Comparison of ENCODE assay signal across 1 cellular context in the genomic region with DNA sequence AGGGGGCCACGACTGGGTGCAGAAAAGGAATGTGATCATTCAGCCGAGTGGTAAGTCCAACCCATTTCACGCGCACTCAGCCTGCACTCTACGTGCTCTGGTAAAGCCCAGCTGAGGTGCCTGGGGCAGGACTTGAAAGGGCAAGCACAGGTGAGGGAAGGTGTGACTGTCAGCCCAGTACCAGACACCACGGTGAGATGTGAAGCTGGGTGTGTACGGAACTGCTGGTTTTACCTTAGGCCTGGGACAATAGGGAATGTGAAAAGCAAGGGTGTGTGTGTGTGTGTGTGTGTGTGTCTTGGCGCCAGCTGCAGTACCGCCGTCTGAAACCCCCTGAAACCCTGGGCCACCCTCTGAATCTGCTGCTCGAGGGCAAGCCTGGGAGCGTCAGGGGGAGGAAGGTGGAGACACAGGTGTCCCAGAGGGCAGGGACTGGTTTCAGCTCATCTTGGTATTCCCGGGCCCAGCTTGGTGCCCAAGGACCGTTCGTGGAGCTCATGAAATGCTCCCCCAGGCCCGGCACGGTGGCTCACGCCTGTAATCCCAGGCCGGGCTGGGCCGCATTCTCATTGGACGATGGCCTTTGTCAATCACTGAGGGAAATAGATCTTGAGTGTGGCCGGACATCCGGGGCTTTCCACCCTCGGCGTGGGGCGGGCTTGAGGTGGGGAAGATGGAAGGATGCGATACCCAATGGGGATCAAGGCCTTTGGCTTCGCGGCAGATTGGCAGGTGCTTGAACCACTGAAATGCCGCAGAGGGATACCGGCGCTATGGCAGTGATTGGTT.
A peak's percentile ranks its signal among the peaks of the same experiment; 100 is the strongest.
TF ChIP-seq lines count a peak whose summit lies in the region.

No MANE protein-coding gene starts in this region.

TF ChIP-seq in K562, 482 proteins besides CTCF, POLR2A, EP300 and RAD21 (continued from another document and continues in another):
- TF ChIP-seq, protein P1, sequence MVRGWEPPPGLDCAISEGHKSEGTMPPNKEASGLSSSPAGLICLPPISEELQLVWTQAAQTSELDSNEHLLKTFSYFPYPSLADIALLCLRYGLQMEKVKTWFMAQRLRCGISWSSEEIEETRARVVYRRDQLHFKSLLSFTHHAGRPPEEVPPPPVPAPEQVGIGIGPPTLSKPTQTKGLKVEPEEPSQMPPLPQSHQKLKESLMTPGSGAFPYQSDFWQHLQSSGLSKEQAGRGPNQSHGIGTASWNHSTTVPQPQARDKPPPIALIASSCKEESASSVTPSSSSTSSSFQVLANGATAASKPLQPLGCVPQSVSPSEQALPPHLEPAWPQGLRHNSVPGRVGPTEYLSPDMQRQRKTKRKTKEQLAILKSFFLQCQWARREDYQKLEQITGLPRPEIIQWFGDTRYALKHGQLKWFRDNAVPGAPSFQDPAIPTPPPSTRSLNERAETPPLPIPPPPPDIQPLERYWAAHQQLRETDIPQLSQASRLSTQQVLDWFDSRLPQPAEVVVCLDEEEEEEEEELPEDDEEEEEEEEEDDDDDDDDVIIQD (CRISPR knock-in tag; IDR thresholded peaks at IDR 0.05) = no peak
- TF ChIP-seq RBM14 (IDR thresholded peaks at IDR 0.05; ENCODE audit: borderline replicate concordance, insufficient read depth, low read depth, low read length) (no peak), ZFP30 (CRISPR knock-in tag; IDR thresholded peaks at IDR 0.05; ENCODE audit: borderline replicate concordance) (no peak), MBD2 (IDR thresholded peaks at IDR 0.05; ENCODE audit: borderline replicate concordance, low read depth) (peak; percentile 99), JUND (IDR thresholded peaks at IDR 0.05; ENCODE audit: borderline replicate concordance, low read depth, low read length) (peak; percentile 15; the same call in 1 of the 2 replicates), JUND (tag; IDR thresholded peaks at IDR 0.05; ENCODE audit: borderline replicate concordance, low read depth, low read length) (no peak; the same call in 2 of the 3 replicates), HMGN3 (IDR thresholded peaks at IDR 0.05; ENCODE audit: borderline replicate concordance, extremely low read depth, insufficient read length, low read depth, low read length) (peak; percentile 28), EHMT2 (IDR thresholded peaks at IDR 0.05) (peak; percentile 1; the same call in 1 of the 2 replicates), CREM (IDR thresholded peaks at IDR 0.05; ENCODE audit: low read depth) (peak; percentile 68), SMARCC2 (IDR thresholded peaks at IDR 0.05; ENCODE audit: low read depth) (no peak), RFX1 (IDR thresholded peaks at IDR 0.05) (peak; percentile 35; the same call in 1 of the 2 replicates), ZNF165 (CRISPR knock-in tag; IDR thresholded peaks at IDR 0.05; ENCODE audit: borderline replicate concordance) (no peak), RBBP5 (IDR thresholded peaks at IDR 0.05; ENCODE audit: borderline replicate concordance, insufficient read depth, low read length, poor library complexity, severe bottlenecking) (no peak), ZNF431 (CRISPR knock-in tag; IDR thresholded peaks at IDR 0.05) (0 out of 2 replicates have a peak, but pooled peaks have one; percentile 22), SAP30 (IDR thresholded peaks at IDR 0.05; ENCODE audit: borderline replicate concordance, insufficient read depth, low read depth, low read length, poor library complexity, severe bottlenecking) (no peak), HDAC2 (IDR thresholded peaks at IDR 0.05) (0 out of 2 replicates have a peak, but pooled peaks have one; percentile 26), RFX7 (CRISPR knock-in tag; IDR thresholded peaks at IDR 0.05) (no peak), GABPB2 (CRISPR knock-in tag; conservative IDR thresholded peaks at IDR 0.05) (no peak), HLTF (IDR thresholded peaks at IDR 0.05) (0 out of 2 replicates have a peak, but pooled peaks have one; percentile 65), ZNF830 (CRISPR knock-in tag; IDR thresholded peaks at IDR 0.05) (no peak), ATF7 (IDR thresholded peaks at IDR 0.05) (peak; percentile 80), CBX3 (IDR thresholded peaks at IDR 0.05; ENCODE audit: borderline replicate concordance in 1 of 2, low read length in 2 of 2) (peak in 1 of 2 experiments; percentile 28; a peak in 1 of 3 replicates), GTF2A2 (tag; IDR thresholded peaks at IDR 0.05) (no peak), SMARCE1 (IDR thresholded peaks at IDR 0.05) (no peak), PTBP1 (IDR thresholded peaks at IDR 0.05; ENCODE audit: low read depth, low read length) (no peak), MYC (IDR thresholded peaks at IDR 0.05; ENCODE audit: low read depth, low read length) (no peak; the same call in 1 of the 2 replicates), MYC (CRISPR knock-in tag; IDR thresholded peaks at IDR 0.05; ENCODE audit: borderline replicate concordance, low read depth) (no peak), GABPB1 (CRISPR knock-in tag; IDR thresholded peaks at IDR 0.05) (peak; percentile 86), NRF1 (conservative IDR thresholded peaks at IDR 0.05 in 1 of 2, IDR thresholded peaks at IDR 0.05 in 1 of 2) (peak in 1 of 2 experiments; percentile 30; a peak in 2 of 4 replicates), ZNF696 (CRISPR knock-in tag; conservative IDR thresholded peaks at IDR 0.05) (no peak), NFRKB (IDR thresholded peaks at IDR 0.05; ENCODE audit: low read depth) (peak; percentile 51), SNIP1 (IDR thresholded peaks at IDR 0.05; ENCODE audit: low read depth) (no peak), ZNF347 (CRISPR knock-in tag; IDR thresholded peaks at IDR 0.05; ENCODE audit: low read depth) (no peak), PML (IDR thresholded peaks at IDR 0.05; ENCODE audit: low read length) (0 out of 2 replicates have a peak, but pooled peaks have one; percentile 5), HDGF (IDR thresholded peaks at IDR 0.05) (peak; percentile 84; the same call in 1 of the 2 replicates)
- TF ChIP-seq, protein P2, sequence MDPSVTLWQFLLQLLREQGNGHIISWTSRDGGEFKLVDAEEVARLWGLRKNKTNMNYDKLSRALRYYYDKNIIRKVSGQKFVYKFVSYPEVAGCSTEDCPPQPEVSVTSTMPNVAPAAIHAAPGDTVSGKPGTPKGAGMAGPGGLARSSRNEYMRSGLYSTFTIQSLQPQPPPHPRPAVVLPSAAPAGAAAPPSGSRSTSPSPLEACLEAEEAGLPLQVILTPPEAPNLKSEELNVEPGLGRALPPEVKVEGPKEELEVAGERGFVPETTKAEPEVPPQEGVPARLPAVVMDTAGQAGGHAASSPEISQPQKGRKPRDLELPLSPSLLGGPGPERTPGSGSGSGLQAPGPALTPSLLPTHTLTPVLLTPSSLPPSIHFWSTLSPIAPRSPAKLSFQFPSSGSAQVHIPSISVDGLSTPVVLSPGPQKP (CRISPR knock-in tag; IDR thresholded peaks at IDR 0.05) = no peak
- TF ChIP-seq, protein P3, sequence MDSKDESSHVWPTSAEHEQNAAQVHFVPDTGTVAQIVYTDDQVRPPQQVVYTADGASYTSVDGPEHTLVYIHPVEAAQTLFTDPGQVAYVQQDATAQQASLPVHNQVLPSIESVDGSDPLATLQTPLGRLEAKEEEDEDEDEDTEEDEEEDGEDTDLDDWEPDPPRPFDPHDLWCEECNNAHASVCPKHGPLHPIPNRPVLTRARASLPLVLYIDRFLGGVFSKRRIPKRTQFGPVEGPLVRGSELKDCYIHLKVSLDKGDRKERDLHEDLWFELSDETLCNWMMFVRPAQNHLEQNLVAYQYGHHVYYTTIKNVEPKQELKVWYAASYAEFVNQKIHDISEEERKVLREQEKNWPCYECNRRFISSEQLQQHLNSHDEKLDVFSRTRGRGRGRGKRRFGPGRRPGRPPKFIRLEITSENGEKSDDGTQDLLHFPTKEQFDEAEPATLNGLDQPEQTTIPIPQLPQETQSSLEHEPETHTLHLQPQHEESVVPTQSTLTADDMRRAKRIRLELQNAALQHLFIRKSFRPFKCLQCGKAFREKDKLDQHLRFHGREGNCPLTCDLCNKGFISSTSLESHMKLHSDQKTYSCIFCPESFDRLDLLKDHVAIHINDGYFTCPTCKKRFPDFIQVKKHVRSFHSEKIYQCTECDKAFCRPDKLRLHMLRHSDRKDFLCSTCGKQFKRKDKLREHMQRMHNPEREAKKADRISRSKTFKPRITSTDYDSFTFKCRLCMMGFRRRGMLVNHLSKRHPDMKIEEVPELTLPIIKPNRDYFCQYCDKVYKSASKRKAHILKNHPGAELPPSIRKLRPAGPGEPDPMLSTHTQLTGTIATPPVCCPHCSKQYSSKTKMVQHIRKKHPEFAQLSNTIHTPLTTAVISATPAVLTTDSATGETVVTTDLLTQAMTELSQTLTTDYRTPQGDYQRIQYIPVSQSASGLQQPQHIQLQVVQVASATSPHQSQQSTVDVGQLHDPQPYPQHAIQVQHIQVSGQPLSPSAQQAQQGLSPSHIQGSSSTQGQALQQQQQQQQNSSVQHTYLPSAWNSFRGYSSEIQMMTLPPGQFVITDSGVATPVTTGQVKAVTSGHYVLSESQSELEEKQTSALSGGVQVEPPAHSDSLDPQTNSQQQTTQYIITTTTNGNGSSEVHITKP (IDR thresholded peaks at IDR 0.05; ENCODE audit: partially characterized antibody) = peak; percentile 66
- TF ChIP-seq, protein P4, sequence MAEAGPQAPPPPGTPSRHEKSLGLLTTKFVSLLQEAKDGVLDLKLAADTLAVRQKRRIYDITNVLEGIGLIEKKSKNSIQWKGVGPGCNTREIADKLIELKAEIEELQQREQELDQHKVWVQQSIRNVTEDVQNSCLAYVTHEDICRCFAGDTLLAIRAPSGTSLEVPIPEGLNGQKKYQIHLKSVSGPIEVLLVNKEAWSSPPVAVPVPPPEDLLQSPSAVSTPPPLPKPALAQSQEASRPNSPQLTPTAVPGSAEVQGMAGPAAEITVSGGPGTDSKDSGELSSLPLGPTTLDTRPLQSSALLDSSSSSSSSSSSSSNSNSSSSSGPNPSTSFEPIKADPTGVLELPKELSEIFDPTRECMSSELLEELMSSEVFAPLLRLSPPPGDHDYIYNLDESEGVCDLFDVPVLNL (CRISPR knock-in tag; IDR thresholded peaks at IDR 0.05; ENCODE audit: low read depth) = 0 out of 2 replicates have a peak, but pooled peaks have one; percentile 43
- TF ChIP-seq, protein P5, sequence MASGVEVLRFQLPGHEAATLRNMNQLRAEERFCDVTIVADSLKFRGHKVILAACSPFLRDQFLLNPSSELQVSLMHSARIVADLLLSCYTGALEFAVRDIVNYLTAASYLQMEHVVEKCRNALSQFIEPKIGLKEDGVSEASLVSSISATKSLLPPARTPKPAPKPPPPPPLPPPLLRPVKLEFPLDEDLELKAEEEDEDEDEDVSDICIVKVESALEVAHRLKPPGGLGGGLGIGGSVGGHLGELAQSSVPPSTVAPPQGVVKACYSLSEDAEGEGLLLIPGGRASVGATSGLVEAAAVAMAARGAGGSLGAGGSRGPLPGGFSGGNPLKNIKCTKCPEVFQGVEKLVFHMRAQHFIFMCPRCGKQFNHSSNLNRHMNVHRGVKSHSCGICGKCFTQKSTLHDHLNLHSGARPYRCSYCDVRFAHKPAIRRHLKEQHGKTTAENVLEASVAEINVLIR (CRISPR knock-in tag; IDR thresholded peaks at IDR 0.05) = peak; percentile 67
- TF ChIP-seq, protein P6, sequence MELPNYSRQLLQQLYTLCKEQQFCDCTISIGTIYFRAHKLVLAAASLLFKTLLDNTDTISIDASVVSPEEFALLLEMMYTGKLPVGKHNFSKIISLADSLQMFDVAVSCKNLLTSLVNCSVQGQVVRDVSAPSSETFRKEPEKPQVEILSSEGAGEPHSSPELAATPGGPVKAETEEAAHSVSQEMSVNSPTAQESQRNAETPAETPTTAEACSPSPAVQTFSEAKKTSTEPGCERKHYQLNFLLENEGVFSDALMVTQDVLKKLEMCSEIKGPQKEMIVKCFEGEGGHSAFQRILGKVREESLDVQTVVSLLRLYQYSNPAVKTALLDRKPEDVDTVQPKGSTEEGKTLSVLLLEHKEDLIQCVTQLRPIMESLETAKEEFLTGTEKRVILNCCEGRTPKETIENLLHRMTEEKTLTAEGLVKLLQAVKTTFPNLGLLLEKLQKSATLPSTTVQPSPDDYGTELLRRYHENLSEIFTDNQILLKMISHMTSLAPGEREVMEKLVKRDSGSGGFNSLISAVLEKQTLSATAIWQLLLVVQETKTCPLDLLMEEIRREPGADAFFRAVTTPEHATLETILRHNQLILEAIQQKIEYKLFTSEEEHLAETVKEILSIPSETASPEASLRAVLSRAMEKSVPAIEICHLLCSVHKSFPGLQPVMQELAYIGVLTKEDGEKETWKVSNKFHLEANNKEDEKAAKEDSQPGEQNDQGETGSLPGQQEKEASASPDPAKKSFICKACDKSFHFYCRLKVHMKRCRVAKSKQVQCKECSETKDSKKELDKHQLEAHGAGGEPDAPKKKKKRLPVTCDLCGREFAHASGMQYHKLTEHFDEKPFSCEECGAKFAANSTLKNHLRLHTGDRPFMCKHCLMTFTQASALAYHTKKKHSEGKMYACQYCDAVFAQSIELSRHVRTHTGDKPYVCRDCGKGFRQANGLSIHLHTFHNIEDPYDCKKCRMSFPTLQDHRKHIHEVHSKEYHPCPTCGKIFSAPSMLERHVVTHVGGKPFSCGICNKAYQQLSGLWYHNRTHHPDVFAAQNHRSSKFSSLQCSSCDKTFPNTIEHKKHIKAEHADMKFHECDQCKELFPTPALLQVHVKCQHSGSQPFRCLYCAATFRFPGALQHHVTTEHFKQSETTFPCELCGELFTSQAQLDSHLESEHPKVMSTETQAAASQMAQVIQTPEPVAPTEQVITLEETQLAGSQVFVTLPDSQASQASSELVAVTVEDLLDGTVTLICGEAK (IDR thresholded peaks at IDR 0.05) = peak; percentile 94
- TF ChIP-seq, protein P6 (CRISPR knock-in tag; IDR thresholded peaks at IDR 0.05) = no peak
